ENCODE assay signal across 9 cellular contexts in genomic region chr18:33755918-33756590, GRCh38.
A peak's percentile ranks its signal among the peaks of the same experiment; 100 is the strongest.
DNase-seq lines count a peak whose midpoint lies in the region; ATAC-seq, FAIRE-seq and TF ChIP-seq lines count a peak whose summit lies in the region.
"Had no signal": no experiment of that assay in that cellular context is flagged by ENCODE, and none has a peak within 500 bp of the region (broad histone marks: within the 10 kb centered on the region; RNA-seq: fewer than 3 reads in every experiment).

No MANE protein-coding gene starts in this region.

- H2AK5ac ChIP-seq in mesendoderm (ENCODE audit: low read length): no peak overlapping the region

- POLR2A ChIA-PET in GM12878 (lab: Charles Lee): no interaction called here

- H3K27ac ChIP-seq in GM12878 (ENCODE audit: control insufficient read depth, insufficient read depth) (no peak overlapping the region), mesendoderm (ENCODE audit: low read depth, low read length) (no peak overlapping the region)

- in situ Hi-C loops in GM12878 (cut with MboI): no loop called here

- H3K27me3 ChIP-seq in GM12878 (replicated peaks in 1 of 2; ENCODE audit: control insufficient read depth in 2 of 2, insufficient read depth in 2 of 2, low read length in 1 of 2): no peaks in the 10 kb centered on the region
- no peaks in the 10 kb centered on the region for H3K27me3 ChIP-seq in mesendoderm (ENCODE audit: insufficient read depth, low read length, poor library complexity)

- H3K9ac ChIP-seq in GM12878 (ENCODE audit: control insufficient read depth, insufficient read depth, low read length) (no peak overlapping the region), mesendoderm (ENCODE audit: low read length) (no peak overlapping the region)

- H3K9me3 ChIP-seq in GM12878 (replicated peaks; ENCODE audit: control insufficient read depth, insufficient read depth, low read length): no peaks in the 10 kb centered on the region

- CTCF ChIA-PET in GM12878 (lab: Yijun Ruan, JAX): interaction anchor here (4.2 kb wide), 1 partner anchor 9 kb away, joined by 18 read pairs; no protein-coding TSS in a partner anchor

- H3K4me1 ChIP-seq in GM12878 (ENCODE audit: control insufficient read depth, insufficient read depth, low read length): no peaks in the 10 kb centered on the region
- H3K4me1 ChIP-seq in mesendoderm (ENCODE audit: control insufficient read depth, low read depth, low read length): no peaks in the 10 kb centered on the region

- H4K8ac ChIP-seq in mesendoderm (ENCODE audit: low read depth, low read length): no peak overlapping the region

- TF ChIP-seq CTCF in GM12878 (IDR thresholded peaks at IDR 0.05 in 2 of 3, conservative IDR thresholded peaks at IDR 0.05 in 1 of 3; ENCODE audit: control insufficient read depth in 2 of 3, extremely low read depth in 1 of 3, insufficient read depth in 1 of 3, low read depth in 3 of 3, low read length in 3 of 3): no peak

- H3K4me2 ChIP-seq in GM12878 (ENCODE audit: control insufficient read depth, insufficient read depth) (no peak overlapping the region), mesendoderm (ENCODE audit: low read length) (no peak overlapping the region)

- no peak for TF ChIP-seq RAD21 in GM12878 (IDR thresholded peaks at IDR 0.05; ENCODE audit: insufficient read depth, low read depth, low read length)

- no peak for TF ChIP-seq POLR2A in GM12878 (IDR thresholded peaks at IDR 0.05; ENCODE audit: low read depth, low read length)

- H3K23ac ChIP-seq in mesendoderm (ENCODE audit: low read length): no peak overlapping the region

- no peak overlapping the region for H3K18ac ChIP-seq in mesendoderm (ENCODE audit: low read length)

- intact Hi-C loops in GM12878 (cut with micrococcal nuclease; ENCODE audit: unreplicated experiment): loop anchor here (10.0 kb wide), 1 partner anchor 1029 kb away; no protein-coding TSS in a partner anchor

- H2AFZ ChIP-seq in GM12878 (ENCODE audit: control insufficient read depth, low read depth, low read length): no peak overlapping the region

- no peak overlapping the region for H2BK120ac ChIP-seq in mesendoderm (ENCODE audit: low read depth, low read length)

- no peak overlapping the region for H2BK15ac ChIP-seq in mesendoderm (replicated peaks; ENCODE audit: low read depth)

- RAD21 ChIA-PET in GM12878 (lab: Charles Lee; ENCODE audit: unreplicated experiment): no interaction called here

- WGBS in GM12878 (ENCODE audit: insufficient coverage, insufficient replicate concordance, low lambda C conversion rate, missing lambda C conversion rate): 20% methylated on average over 6 of the region's 6 CpGs
- no CpG with 5 or more reads among the region's 6 CpGs for WGBS in mesendoderm (ENCODE audit: extremely low coverage, insufficient coverage, low lambda C conversion rate)

- no peak for FAIRE-seq in GM12878 (lab: Jason Lieb, UNC)

- H4K5ac ChIP-seq in mesendoderm (ENCODE audit: low read length): no peak overlapping the region

- no peaks in the 10 kb centered on the region for H4K20me1 ChIP-seq in GM12878 (ENCODE audit: control insufficient read depth, insufficient read depth)

- SMC1A ChIA-PET in GM12878 (lab: Charles Lee; ENCODE audit: uncharacterized antibody, unreplicated experiment): no interaction called here

- DNase-seq in EL: peak; percentile 0
- peak; percentile 55 for DNase-seq in NCI-H1694 (lab: John Stamatoyannopoulos, UW)
- DNase-seq in GM12878 (ENCODE audit: low read depth, low spot score): no peak
- peak; percentile 94 for DNase-seq in mesendoderm
- DNase-seq in stimulated activated CD4-positive, alpha-beta T cell treated with anti-CD3 and anti-CD28 coated beads, Interleukin-2, amount 100 ng/mL, for 48 hours: no peak
- DNase-seq in NCI-H524 treated with DMSO at 0.1 percent for 48 hours (lab: John Stamatoyannopoulos, UW): no peak
- DNase-seq: stimulated activated naive CD4-positive, alpha-beta T cell treated with Interleukin-2 at 50 U/mL for 16 hours had no signal

- H2BK5ac ChIP-seq in mesendoderm (ENCODE audit: low read length): no peak overlapping the region

- no peak overlapping the region for H3K56ac ChIP-seq in mesendoderm (ENCODE audit: low read length)

- ATAC-seq in GM12878: peak; percentile 61
- ATAC-seq in HG03460 (IDR thresholded peaks at IDR 0.05; ENCODE audit: unreplicated experiment): no peak
- ATAC-seq in GM21423 (IDR thresholded peaks at IDR 0.05; ENCODE audit: unreplicated experiment): no peak

- H3K4me3 ChIP-seq in GM12878 (no peak overlapping the region), mesendoderm (ENCODE audit: low read length) (no peak overlapping the region)

- H3K4ac ChIP-seq in mesendoderm (ENCODE audit: low read depth, low read length): no peak overlapping the region

- TF ChIP-seq EP300 in GM12878 (IDR thresholded peaks at IDR 0.05; ENCODE audit: borderline replicate concordance in 1 of 2, control insufficient read depth in 1 of 2, low read depth in 2 of 2, low read length in 2 of 2): no peak

- no peaks in the 10 kb centered on the region for H3K79me2 ChIP-seq in GM12878 (ENCODE audit: control insufficient read depth, insufficient read depth, low read length)
- H3K79me2 ChIP-seq in mesendoderm (ENCODE audit: control insufficient read depth, insufficient read depth, low read length): no peaks in the 10 kb centered on the region

- no peaks in the 10 kb centered on the region for H3K36me3 ChIP-seq in GM12878 (ENCODE audit: control insufficient read depth in 2 of 2, insufficient read depth in 2 of 2, low read length in 1 of 2)
- H3K36me3 ChIP-seq in mesendoderm (ENCODE audit: control insufficient read depth, insufficient read depth, low read length): no peaks in the 10 kb centered on the region

- no peaks in the 10 kb centered on the region for H3K79me1 ChIP-seq in mesendoderm (ENCODE audit: low read length)

- no TSS peak for BruUV-seq in GM12878 (replicated peaks; lab: Mats Ljungman, UMichigan)

TF ChIP-seq in GM12878, 131 proteins besides CTCF, POLR2A, EP300 and RAD21:
- TF ChIP-seq ZNF622 (IDR thresholded peaks at IDR 0.05): no peak
- peak; percentile 31; the same call in 1 of the 2 replicates for TF ChIP-seq CREB1 (IDR thresholded peaks at IDR 0.05; ENCODE audit: low read depth)

Comparison
In these comparisons a context has a peak if more than half of its experiments do, and no peak if none do; other contexts are left out.
1. DNase-seq: peak in EL (single experiment), NCI-H1694 (single experiment) and mesendoderm (single experiment); none in GM12878 (single experiment), stimulated activated CD4-positive, alpha-beta T cell treated with anti-CD3 and anti-CD28 coated beads, Interleukin-2, amount 100 ng/mL, for 48 hours (0 of 2) and NCI-H524 treated with DMSO at 0.1 percent for 48 hours (single experiment).